2 cellular contexts compared by ENCODE assay signal in the genomic region with DNA sequence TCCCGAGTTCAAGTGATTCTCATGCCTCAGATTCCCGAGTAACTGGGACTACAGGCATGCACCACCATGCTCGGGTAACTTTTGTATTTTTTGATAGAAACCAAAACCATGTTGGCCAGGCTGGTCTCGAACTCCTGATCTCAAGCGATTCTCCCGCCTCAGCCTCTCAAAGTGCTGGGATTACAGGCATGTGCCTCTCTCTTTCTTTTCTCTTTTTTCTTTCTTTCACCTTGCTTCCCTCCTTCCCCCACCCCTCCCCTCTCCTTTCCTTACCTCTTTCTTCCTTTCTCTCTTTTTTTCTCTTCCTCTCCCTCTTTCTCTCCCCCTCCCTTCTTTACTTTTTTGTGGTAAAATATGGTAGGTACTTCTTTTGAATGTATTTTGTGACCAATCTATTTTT.
TF ChIP-seq lines count a peak whose summit lies in the region.

No MANE protein-coding gene starts in this region.

TF ChIP-seq in GM23338, 12 proteins besides CTCF, POLR2A, EP300 and RAD21:
- TF ChIP-seq ZNF331 (CRISPR knock-in tag; IDR thresholded peaks at IDR 0.05; ENCODE audit: low read depth) (no peak), STAT1 (IDR thresholded peaks at IDR 0.05; ENCODE audit: unreplicated experiment) (no peak), JUNB (IDR thresholded peaks at IDR 0.05; ENCODE audit: unreplicated experiment) (no peak)
- TF ChIP-seq, protein P1, sequence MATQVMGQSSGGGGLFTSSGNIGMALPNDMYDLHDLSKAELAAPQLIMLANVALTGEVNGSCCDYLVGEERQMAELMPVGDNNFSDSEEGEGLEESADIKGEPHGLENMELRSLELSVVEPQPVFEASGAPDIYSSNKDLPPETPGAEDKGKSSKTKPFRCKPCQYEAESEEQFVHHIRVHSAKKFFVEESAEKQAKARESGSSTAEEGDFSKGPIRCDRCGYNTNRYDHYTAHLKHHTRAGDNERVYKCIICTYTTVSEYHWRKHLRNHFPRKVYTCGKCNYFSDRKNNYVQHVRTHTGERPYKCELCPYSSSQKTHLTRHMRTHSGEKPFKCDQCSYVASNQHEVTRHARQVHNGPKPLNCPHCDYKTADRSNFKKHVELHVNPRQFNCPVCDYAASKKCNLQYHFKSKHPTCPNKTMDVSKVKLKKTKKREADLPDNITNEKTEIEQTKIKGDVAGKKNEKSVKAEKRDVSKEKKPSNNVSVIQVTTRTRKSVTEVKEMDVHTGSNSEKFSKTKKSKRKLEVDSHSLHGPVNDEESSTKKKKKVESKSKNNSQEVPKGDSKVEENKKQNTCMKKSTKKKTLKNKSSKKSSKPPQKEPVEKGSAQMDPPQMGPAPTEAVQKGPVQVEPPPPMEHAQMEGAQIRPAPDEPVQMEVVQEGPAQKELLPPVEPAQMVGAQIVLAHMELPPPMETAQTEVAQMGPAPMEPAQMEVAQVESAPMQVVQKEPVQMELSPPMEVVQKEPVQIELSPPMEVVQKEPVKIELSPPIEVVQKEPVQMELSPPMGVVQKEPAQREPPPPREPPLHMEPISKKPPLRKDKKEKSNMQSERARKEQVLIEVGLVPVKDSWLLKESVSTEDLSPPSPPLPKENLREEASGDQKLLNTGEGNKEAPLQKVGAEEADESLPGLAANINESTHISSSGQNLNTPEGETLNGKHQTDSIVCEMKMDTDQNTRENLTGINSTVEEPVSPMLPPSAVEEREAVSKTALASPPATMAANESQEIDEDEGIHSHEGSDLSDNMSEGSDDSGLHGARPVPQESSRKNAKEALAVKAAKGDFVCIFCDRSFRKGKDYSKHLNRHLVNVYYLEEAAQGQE (IDR thresholded peaks at IDR 0.05; ENCODE audit: unreplicated experiment) = no peak
TF ChIP-seq in GM23338: peak in this region for 0.

TF ChIP-seq in K562, 482 proteins besides CTCF, POLR2A, EP300 and RAD21:
- peak; percentile 10 for TF ChIP-seq PHF20 (IDR thresholded peaks at IDR 0.05; ENCODE audit: partially characterized antibody)
- TF ChIP-seq KDM5B (IDR thresholded peaks at IDR 0.05; ENCODE audit: insufficient replicate concordance, low read depth, low read length) = no peak
- TF ChIP-seq SUPT5H (IDR thresholded peaks at IDR 0.05) = no peak
- no peak for TF ChIP-seq NCOR1 (IDR thresholded peaks at IDR 0.05)
- TF ChIP-seq, protein P2, sequence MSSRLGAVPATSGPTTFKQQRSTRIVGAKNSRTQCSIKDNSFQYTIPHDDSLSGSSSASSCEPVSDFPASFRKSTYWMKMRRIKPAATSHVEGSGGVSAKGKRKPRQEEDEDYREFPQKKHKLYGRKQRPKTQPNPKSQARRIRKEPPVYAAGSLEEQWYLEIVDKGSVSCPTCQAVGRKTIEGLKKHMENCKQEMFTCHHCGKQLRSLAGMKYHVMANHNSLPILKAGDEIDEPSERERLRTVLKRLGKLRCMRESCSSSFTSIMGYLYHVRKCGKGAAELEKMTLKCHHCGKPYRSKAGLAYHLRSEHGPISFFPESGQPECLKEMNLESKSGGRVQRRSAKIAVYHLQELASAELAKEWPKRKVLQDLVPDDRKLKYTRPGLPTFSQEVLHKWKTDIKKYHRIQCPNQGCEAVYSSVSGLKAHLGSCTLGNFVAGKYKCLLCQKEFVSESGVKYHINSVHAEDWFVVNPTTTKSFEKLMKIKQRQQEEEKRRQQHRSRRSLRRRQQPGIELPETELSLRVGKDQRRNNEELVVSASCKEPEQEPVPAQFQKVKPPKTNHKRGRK (tag; IDR thresholded peaks at IDR 0.05) = peak; percentile 73; the same call in 1 of the 2 replicates
- TF ChIP-seq, protein P3, sequence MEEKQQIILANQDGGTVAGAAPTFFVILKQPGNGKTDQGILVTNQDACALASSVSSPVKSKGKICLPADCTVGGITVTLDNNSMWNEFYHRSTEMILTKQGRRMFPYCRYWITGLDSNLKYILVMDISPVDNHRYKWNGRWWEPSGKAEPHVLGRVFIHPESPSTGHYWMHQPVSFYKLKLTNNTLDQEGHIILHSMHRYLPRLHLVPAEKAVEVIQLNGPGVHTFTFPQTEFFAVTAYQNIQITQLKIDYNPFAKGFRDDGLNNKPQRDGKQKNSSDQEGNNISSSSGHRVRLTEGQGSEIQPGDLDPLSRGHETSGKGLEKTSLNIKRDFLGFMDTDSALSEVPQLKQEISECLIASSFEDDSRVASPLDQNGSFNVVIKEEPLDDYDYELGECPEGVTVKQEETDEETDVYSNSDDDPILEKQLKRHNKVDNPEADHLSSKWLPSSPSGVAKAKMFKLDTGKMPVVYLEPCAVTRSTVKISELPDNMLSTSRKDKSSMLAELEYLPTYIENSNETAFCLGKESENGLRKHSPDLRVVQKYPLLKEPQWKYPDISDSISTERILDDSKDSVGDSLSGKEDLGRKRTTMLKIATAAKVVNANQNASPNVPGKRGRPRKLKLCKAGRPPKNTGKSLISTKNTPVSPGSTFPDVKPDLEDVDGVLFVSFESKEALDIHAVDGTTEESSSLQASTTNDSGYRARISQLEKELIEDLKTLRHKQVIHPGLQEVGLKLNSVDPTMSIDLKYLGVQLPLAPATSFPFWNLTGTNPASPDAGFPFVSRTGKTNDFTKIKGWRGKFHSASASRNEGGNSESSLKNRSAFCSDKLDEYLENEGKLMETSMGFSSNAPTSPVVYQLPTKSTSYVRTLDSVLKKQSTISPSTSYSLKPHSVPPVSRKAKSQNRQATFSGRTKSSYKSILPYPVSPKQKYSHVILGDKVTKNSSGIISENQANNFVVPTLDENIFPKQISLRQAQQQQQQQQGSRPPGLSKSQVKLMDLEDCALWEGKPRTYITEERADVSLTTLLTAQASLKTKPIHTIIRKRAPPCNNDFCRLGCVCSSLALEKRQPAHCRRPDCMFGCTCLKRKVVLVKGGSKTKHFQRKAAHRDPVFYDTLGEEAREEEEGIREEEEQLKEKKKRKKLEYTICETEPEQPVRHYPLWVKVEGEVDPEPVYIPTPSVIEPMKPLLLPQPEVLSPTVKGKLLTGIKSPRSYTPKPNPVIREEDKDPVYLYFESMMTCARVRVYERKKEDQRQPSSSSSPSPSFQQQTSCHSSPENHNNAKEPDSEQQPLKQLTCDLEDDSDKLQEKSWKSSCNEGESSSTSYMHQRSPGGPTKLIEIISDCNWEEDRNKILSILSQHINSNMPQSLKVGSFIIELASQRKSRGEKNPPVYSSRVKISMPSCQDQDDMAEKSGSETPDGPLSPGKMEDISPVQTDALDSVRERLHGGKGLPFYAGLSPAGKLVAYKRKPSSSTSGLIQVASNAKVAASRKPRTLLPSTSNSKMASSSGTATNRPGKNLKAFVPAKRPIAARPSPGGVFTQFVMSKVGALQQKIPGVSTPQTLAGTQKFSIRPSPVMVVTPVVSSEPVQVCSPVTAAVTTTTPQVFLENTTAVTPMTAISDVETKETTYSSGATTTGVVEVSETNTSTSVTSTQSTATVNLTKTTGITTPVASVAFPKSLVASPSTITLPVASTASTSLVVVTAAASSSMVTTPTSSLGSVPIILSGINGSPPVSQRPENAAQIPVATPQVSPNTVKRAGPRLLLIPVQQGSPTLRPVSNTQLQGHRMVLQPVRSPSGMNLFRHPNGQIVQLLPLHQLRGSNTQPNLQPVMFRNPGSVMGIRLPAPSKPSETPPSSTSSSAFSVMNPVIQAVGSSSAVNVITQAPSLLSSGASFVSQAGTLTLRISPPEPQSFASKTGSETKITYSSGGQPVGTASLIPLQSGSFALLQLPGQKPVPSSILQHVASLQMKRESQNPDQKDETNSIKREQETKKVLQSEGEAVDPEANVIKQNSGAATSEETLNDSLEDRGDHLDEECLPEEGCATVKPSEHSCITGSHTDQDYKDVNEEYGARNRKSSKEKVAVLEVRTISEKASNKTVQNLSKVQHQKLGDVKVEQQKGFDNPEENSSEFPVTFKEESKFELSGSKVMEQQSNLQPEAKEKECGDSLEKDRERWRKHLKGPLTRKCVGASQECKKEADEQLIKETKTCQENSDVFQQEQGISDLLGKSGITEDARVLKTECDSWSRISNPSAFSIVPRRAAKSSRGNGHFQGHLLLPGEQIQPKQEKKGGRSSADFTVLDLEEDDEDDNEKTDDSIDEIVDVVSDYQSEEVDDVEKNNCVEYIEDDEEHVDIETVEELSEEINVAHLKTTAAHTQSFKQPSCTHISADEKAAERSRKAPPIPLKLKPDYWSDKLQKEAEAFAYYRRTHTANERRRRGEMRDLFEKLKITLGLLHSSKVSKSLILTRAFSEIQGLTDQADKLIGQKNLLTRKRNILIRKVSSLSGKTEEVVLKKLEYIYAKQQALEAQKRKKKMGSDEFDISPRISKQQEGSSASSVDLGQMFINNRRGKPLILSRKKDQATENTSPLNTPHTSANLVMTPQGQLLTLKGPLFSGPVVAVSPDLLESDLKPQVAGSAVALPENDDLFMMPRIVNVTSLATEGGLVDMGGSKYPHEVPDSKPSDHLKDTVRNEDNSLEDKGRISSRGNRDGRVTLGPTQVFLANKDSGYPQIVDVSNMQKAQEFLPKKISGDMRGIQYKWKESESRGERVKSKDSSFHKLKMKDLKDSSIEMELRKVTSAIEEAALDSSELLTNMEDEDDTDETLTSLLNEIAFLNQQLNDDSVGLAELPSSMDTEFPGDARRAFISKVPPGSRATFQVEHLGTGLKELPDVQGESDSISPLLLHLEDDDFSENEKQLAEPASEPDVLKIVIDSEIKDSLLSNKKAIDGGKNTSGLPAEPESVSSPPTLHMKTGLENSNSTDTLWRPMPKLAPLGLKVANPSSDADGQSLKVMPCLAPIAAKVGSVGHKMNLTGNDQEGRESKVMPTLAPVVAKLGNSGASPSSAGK (IDR thresholded peaks at IDR 0.05) = peak; percentile 25; the same call in 1 of the 2 replicates
- TF ChIP-seq ZNF124 (CRISPR knock-in tag; IDR thresholded peaks at IDR 0.05) = no peak
- TF ChIP-seq, protein P4, sequence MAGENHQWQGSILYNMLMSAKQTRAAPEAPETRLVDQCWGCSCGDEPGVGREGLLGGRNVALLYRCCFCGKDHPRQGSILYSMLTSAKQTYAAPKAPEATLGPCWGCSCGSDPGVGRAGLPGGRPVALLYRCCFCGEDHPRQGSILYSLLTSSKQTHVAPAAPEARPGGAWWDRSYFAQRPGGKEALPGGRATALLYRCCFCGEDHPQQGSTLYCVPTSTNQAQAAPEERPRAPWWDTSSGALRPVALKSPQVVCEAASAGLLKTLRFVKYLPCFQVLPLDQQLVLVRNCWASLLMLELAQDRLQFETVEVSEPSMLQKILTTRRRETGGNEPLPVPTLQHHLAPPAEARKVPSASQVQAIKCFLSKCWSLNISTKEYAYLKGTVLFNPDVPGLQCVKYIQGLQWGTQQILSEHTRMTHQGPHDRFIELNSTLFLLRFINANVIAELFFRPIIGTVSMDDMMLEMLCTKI (IDR thresholded peaks at IDR 0.05; ENCODE audit: partially characterized antibody) = no peak
